In genomic region chr3:19272296-19272695, GRCh38 we compare ENCODE assay signal across 19 cellular contexts.
DNase-seq lines count a peak whose midpoint lies in the region; ATAC-seq and TF ChIP-seq lines count a peak whose summit lies in the region.
"Had no signal": no experiment of that assay in that cellular context is flagged by ENCODE, and none has a peak within 500 bp of the region (broad histone marks: within the 10 kb centered on the region; RNA-seq: fewer than 3 reads in every experiment).

No MANE protein-coding gene starts in this region.

- H3K27ac Mint-ChIP-seq in WTC11 = no peak overlapping the region
- H3K27ac Mint-ChIP-seq: CD8-positive, alpha-beta memory T cell; T-cell had no signal

- intact Hi-C loops in upper lobe of right lung (cut with DNase I) = no loop called here
- intact Hi-C loops in mucosa of descending colon (cut with DNase I, micrococcal nuclease) = no loop called here

- CTCF ChIA-PET in WTC11 (lab: Charles Lee) = no interaction called here

- POLR2A ChIA-PET in WTC11 (lab: Charles Lee) = no interaction called here

- H3K4me3 Mint-ChIP-seq in WTC11 = no peak overlapping the region
- H3K4me3 Mint-ChIP-seq: CD8-positive, alpha-beta memory T cell; T-cell had no signal

- no peaks in the 10 kb centered on the region for H3K9me3 ChIP-seq in upper lobe of right lung
- no peaks in the 10 kb centered on the region for H3K9me3 ChIP-seq in mucosa of descending colon
- H3K9me3 ChIP-seq: BLaER1, SJSA1 had no signal

- H3K4me1 Mint-ChIP-seq in WTC11 = peaks cover 35% of the 10 kb centered on the region
- H3K4me1 Mint-ChIP-seq: CD8-positive, alpha-beta memory T cell; T-cell had no signal

- TF ChIP-seq CTCF in WTC11 (IDR thresholded peaks at IDR 0.05) (no peak), upper lobe of right lung (IDR thresholded peaks at IDR 0.05) (no peak), mucosa of descending colon (IDR thresholded peaks at IDR 0.05) (no peak)

- H3K4me1 ChIP-seq in upper lobe of right lung = no peaks in the 10 kb centered on the region
- H3K4me1 ChIP-seq in mucosa of descending colon (ENCODE audit: low read depth) = no peaks in the 10 kb centered on the region
- H3K4me1 ChIP-seq: BLaER1, SJSA1 had no signal

- H3K36me3 ChIP-seq in upper lobe of right lung = no peaks in the 10 kb centered on the region
- H3K36me3 ChIP-seq in mucosa of descending colon (ENCODE audit: low read depth) = no peaks in the 10 kb centered on the region
- H3K36me3 ChIP-seq: BLaER1, SJSA1 had no signal

- H3K27ac ChIP-seq in upper lobe of right lung = no peak overlapping the region
- H3K27ac ChIP-seq: BLaER1, GM23248, HL-60, SJSA1 had no signal

- H3K27me3 Mint-ChIP-seq in WTC11 (ENCODE audit: low read depth) = no peaks in the 10 kb centered on the region
- H3K27me3 Mint-ChIP-seq: CD8-positive, alpha-beta memory T cell had no signal

- ATAC-seq in GM19351 (IDR thresholded peaks at IDR 0.05; ENCODE audit: unreplicated experiment) (peak; percentile 48), WTC11 (peak; percentile 37; the same call in 1 of the 2 replicates), upper lobe of right lung (peak; percentile 37), mucosa of descending colon (no peak), HG03280 (IDR thresholded peaks at IDR 0.05; ENCODE audit: unreplicated experiment) (no peak)
- ATAC-seq: K562, PC-3, T-cell had no signal

- no peaks in the 10 kb centered on the region for H3K27me3 ChIP-seq in upper lobe of right lung
- H3K27me3 ChIP-seq: BLaER1, SJSA1 had no signal

- H3K4me3 ChIP-seq in upper lobe of right lung = no peak overlapping the region
- no peak overlapping the region for H3K4me3 ChIP-seq in mucosa of descending colon
- H3K4me3 ChIP-seq: BLaER1, GM23248, K562, SJSA1 had no signal

- DNase-seq in Kasumi-1 (lab: John Stamatoyannopoulos, UW) (peak; percentile 8 to 37), WTC11 (ENCODE audit: low spot score) (no peak), upper lobe of right lung (no peak), mucosa of descending colon (no peak), DMS53 (lab: John Stamatoyannopoulos, UW) (no peak)
- DNase-seq: CD8-positive, alpha-beta memory T cell; DMS 273 treated with DMSO at 0.1 percent for 48 hours; GM23248; NCI-H1436; NCI-H2029 treated with DMSO at 0.1 percent for 48 hours; NCI-H524; PC-3; T-cell had no signal

- H3K36me3 Mint-ChIP-seq in WTC11 = no peaks in the 10 kb centered on the region
- H3K36me3 Mint-ChIP-seq: CD8-positive, alpha-beta memory T cell; T-cell had no signal

- no peaks in the 10 kb centered on the region for H3K9me3 Mint-ChIP-seq in WTC11
- H3K9me3 Mint-ChIP-seq: T-cell had no signal

TF ChIP-seq in WTC11, 78 proteins besides CTCF, POLR2A, EP300 and RAD21:
- no peak for TF ChIP-seq SMAD3 (CRISPR knock-in tag; IDR thresholded peaks at IDR 0.05; ENCODE audit: borderline replicate concordance)
- no peak for TF ChIP-seq CDX4 (CRISPR knock-in tag; IDR thresholded peaks at IDR 0.05; ENCODE audit: borderline replicate concordance)
- no peak for TF ChIP-seq ZNF263 (CRISPR knock-in tag; IDR thresholded peaks at IDR 0.05; ENCODE audit: low read depth)
- no peak for TF ChIP-seq MXD4 (CRISPR knock-in tag; IDR thresholded peaks at IDR 0.05; ENCODE audit: borderline replicate concordance)
- TF ChIP-seq EMX1 (CRISPR knock-in tag; IDR thresholded peaks at IDR 0.05) = no peak
- TF ChIP-seq E2F4 (CRISPR knock-in tag; IDR thresholded peaks at IDR 0.05; ENCODE audit: borderline replicate concordance, low read depth) = no peak
- TF ChIP-seq FOXJ3 (CRISPR knock-in tag; IDR thresholded peaks at IDR 0.05; ENCODE audit: borderline replicate concordance) = no peak
- no peak for TF ChIP-seq JAZF1 (CRISPR knock-in tag; IDR thresholded peaks at IDR 0.05)
- TF ChIP-seq FOXP1 (CRISPR knock-in tag; IDR thresholded peaks at IDR 0.05; ENCODE audit: borderline replicate concordance) = no peak
- TF ChIP-seq, protein P1, sequence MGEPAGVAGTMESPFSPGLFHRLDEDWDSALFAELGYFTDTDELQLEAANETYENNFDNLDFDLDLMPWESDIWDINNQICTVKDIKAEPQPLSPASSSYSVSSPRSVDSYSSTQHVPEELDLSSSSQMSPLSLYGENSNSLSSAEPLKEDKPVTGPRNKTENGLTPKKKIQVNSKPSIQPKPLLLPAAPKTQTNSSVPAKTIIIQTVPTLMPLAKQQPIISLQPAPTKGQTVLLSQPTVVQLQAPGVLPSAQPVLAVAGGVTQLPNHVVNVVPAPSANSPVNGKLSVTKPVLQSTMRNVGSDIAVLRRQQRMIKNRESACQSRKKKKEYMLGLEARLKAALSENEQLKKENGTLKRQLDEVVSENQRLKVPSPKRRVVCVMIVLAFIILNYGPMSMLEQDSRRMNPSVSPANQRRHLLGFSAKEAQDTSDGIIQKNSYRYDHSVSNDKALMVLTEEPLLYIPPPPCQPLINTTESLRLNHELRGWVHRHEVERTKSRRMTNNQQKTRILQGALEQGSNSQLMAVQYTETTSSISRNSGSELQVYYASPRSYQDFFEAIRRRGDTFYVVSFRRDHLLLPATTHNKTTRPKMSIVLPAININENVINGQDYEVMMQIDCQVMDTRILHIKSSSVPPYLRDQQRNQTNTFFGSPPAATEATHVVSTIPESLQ (CRISPR knock-in tag; IDR thresholded peaks at IDR 0.05) = no peak
- TF ChIP-seq ESRRA (CRISPR knock-in tag; IDR thresholded peaks at IDR 0.05; ENCODE audit: borderline replicate concordance) = no peak
- no peak for TF ChIP-seq ZNF138 (CRISPR knock-in tag; conservative IDR thresholded peaks at IDR 0.05)
- no peak for TF ChIP-seq PRRX2 (CRISPR knock-in tag; IDR thresholded peaks at IDR 0.05)
- TF ChIP-seq IRF2 (CRISPR knock-in tag; IDR thresholded peaks at IDR 0.05; ENCODE audit: borderline replicate concordance, low read depth) = no peak
- no peak for TF ChIP-seq KAT7 (CRISPR knock-in tag; IDR thresholded peaks at IDR 0.05; ENCODE audit: borderline replicate concordance)
- no peak for TF ChIP-seq ZNF416 (CRISPR knock-in tag; IDR thresholded peaks at IDR 0.05)

Comparison
In these comparisons a context has a peak if more than half of its experiments do, and no peak if none do; other contexts are left out.
1. ATAC-seq: peak in GM19351 (single experiment), WTC11 (single experiment) and upper lobe of right lung (single experiment); none in mucosa of descending colon (single experiment) and HG03280 (single experiment).
2. DNase-seq: peak in Kasumi-1 (2 of 2); none in WTC11 (single experiment), upper lobe of right lung (single experiment), mucosa of descending colon (0 of 3) and DMS53 (single experiment).